In genomic region chr13:42355118-42355840, GRCh38 we compare ENCODE assay signal across 9 cellular contexts.
DNase-seq lines count a peak whose midpoint lies in the region; ATAC-seq and TF ChIP-seq lines count a peak whose summit lies in the region.
"Had no signal": no experiment of that assay in that cellular context is flagged by ENCODE, and none has a peak within 500 bp of the region (broad histone marks: within the 10 kb centered on the region; RNA-seq: fewer than 3 reads in every experiment).

No MANE protein-coding gene starts in this region.

- POLR2A ChIA-PET in naive thymus-derived CD8-positive, alpha-beta T cell (lab: Charles Lee), result interaction anchor here (1.3 kb wide), 1 partner anchor 84 kb away, joined by 4 read pairs; the partner anchor contains the start of gene AKAP11

- peak overlapping the region; percentile 29 to 86 (median 63) for H3K4me3 Mint-ChIP-seq in naive thymus-derived CD8-positive, alpha-beta T cell

- H3K4me3 ChIP-seq in cardiac muscle cell, result no peak overlapping the region
- no peak overlapping the region for H3K4me3 ChIP-seq in heart left ventricle
- no peak overlapping the region for H3K4me3 ChIP-seq in gastrocnemius medialis

- intact Hi-C loops in heart left ventricle (cut with DNase I), result no loop called here
- intact Hi-C loops in gastrocnemius medialis (cut with DNase I; ENCODE audit: low total_unique reads), result no loop called here

- no peaks in the 10 kb centered on the region for H3K36me3 Mint-ChIP-seq in naive thymus-derived CD8-positive, alpha-beta T cell

- in situ Hi-C loops in gastrocnemius medialis (cut with MboI; ENCODE audit: low sequenced_read_pairs in 4 of 4), result no loop called here

- no peak for TF ChIP-seq POLR2A in heart left ventricle (IDR thresholded peaks at IDR 0.05)
- no peak for TF ChIP-seq POLR2A in gastrocnemius medialis (IDR thresholded peaks at IDR 0.05)

- no peaks in the 10 kb centered on the region for H3K27me3 ChIP-seq in cardiac muscle cell
- no peaks in the 10 kb centered on the region for H3K27me3 ChIP-seq in heart left ventricle
- no peaks in the 10 kb centered on the region for H3K27me3 ChIP-seq in gastrocnemius medialis

- H3K4me1 ChIP-seq in cardiac muscle cell (ENCODE audit: low read depth) (peaks cover 25% of the 10 kb centered on the region), heart left ventricle (peaks cover 0 to 21% (median 0%) of the 10 kb centered on the region in 12 donors), gastrocnemius medialis (no peaks in the 10 kb centered on the region)

- peaks cover 22 to 29% (median 27%) of the 10 kb centered on the region in 4 donors for H3K4me1 Mint-ChIP-seq in naive thymus-derived CD8-positive, alpha-beta T cell

- H3K27ac Mint-ChIP-seq in naive thymus-derived CD8-positive, alpha-beta T cell, result peak overlapping the region; percentile 75 to 97 (median 88)

- H3K27ac ChIP-seq in cardiac muscle cell, result peak overlapping the region; percentile 57
- H3K27ac ChIP-seq in heart left ventricle, result peak overlapping the region in 1 of 12 donors; percentile 44
- no peak overlapping the region for H3K27ac ChIP-seq in gastrocnemius medialis

- ATAC-seq in heart left ventricle (no peak), gastrocnemius medialis (no peak)
- peak; percentile 98 for ATAC-seq in naive thymus-derived CD8-positive, alpha-beta T cell

- TF ChIP-seq CTCF in cardiac muscle cell (IDR thresholded peaks at IDR 0.05; ENCODE audit: low read depth, low read length) (no peak), heart left ventricle (IDR thresholded peaks at IDR 0.05) (no peak), gastrocnemius medialis (IDR thresholded peaks at IDR 0.05 in 4 of 5, conservative IDR thresholded peaks at IDR 0.05 in 1 of 5) (no peak)

- H3K36me3 ChIP-seq in cardiac muscle cell (no peaks in the 10 kb centered on the region), heart left ventricle (no peaks in the 10 kb centered on the region), gastrocnemius medialis (no peaks in the 10 kb centered on the region)

- 66 to 79% (median 76%) methylated on average over 7 of the region's 7 CpGs for WGBS in heart left ventricle, 4 donors

- DNase-seq in cardiac muscle cell (ENCODE audit: low read depth in 1 of 2, low spot score in 1 of 2), result peak in 1 of 2 donors; percentile 39
- DNase-seq in heart left ventricle, result no peak
- DNase-seq in activated T-helper 1 cell treated with Interleukin-2 at 50 U/mL for 16 hours (ENCODE audit: low read depth), result peak; percentile 26
- peak; percentile 13 to 84 (median 62) for DNase-seq in naive thymus-derived CD8-positive, alpha-beta T cell
- no peak for DNase-seq in NCI-H345 (lab: John Stamatoyannopoulos, UW)
- DNase-seq in gastrocnemius medialis, result no peak
- no peak for DNase-seq in MV-4-11 (lab: John Stamatoyannopoulos, UW)
- DNase-seq in NCI-H1048 (lab: John Stamatoyannopoulos, UW), result no peak
- DNase-seq: NCI-H1436 treated with DMSO at 0.1 percent for 48 hours had no signal

- H3K27me3 Mint-ChIP-seq in naive thymus-derived CD8-positive, alpha-beta T cell, result no peaks in the 10 kb centered on the region

- no peaks in the 10 kb centered on the region for H3K9me3 ChIP-seq in cardiac muscle cell (ENCODE audit: low read depth)
- no peaks in the 10 kb centered on the region for H3K9me3 ChIP-seq in heart left ventricle
- H3K9me3 ChIP-seq in gastrocnemius medialis, result no peaks in the 10 kb centered on the region

- no peaks in the 10 kb centered on the region for H3K9me3 Mint-ChIP-seq in naive thymus-derived CD8-positive, alpha-beta T cell

Comparison
In these comparisons a context has a peak if more than half of its experiments do, and no peak if none do; other contexts are left out.
1. DNase-seq: peak in activated T-helper 1 cell treated with Interleukin-2 at 50 U/mL for 16 hours (single experiment) and naive thymus-derived CD8-positive, alpha-beta T cell (10 of 10); none in heart left ventricle (0 of 5), NCI-H345 (single experiment), gastrocnemius medialis (0 of 2), MV-4-11 (single experiment) and NCI-H1048 (single experiment).
2. ATAC-seq: peak in naive thymus-derived CD8-positive, alpha-beta T cell (2 of 2); none in heart left ventricle (0 of 4) and gastrocnemius medialis (0 of 2).